Comparison of ENCODE assay signal across 20 cellular contexts in the genomic region with DNA sequence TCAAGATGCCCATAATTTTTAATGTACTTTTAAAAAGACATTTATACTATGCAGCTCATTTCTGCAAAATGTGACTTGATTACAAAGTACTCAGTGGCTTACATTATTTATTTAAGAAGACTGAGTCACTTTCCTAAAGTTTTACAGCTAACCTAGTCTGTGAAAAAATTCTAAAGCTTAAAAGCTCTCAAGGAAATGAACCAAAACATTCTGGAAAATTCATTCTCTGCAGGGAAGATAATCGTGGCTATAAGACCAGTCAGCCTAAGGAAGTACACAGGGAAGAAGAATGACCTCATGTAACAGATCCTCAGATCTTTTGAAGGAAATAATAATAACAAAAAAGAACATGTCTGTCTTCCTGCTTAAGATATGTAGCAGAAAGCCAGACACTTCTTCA.
DNase-seq lines count a peak whose midpoint lies in the region; ATAC-seq, FAIRE-seq and TF ChIP-seq lines count a peak whose summit lies in the region.
"Had no signal": no experiment of that assay in that cellular context is flagged by ENCODE, and none has a peak within 500 bp of the region (broad histone marks: within the 10 kb centered on the region; RNA-seq: fewer than 3 reads in every experiment).

No MANE protein-coding gene starts in this region.

- no peak overlapping the region for H3K4me3 Mint-ChIP-seq in glutamatergic neuron (ENCODE audit: unreplicated experiment)
- H3K4me3 Mint-ChIP-seq in T-cell, result no peak overlapping the region
- H3K4me3 Mint-ChIP-seq: B cell; H9; stimulated activated naive B cell treated with anti-CD40 and anti-IgM and Interleukin-4, amounts not matched to agents 10 μg/mL and 1 μg/mL and 100 μg/mL, for 72 hours had no signal

- no peaks in the 10 kb centered on the region for H3K9me3 ChIP-seq in A549
- H3K9me3 ChIP-seq: body of pancreas, mucosa of descending colon, prostate gland, uterus had no signal

- peaks cover 43% of the 10 kb centered on the region for H3K4me1 ChIP-seq in A549
- H3K4me1 ChIP-seq: prostate gland, uterus had no signal

- H3K9me3 Mint-ChIP-seq in glutamatergic neuron (ENCODE audit: unreplicated experiment) (no peaks in the 10 kb centered on the region), T-cell (no peaks in the 10 kb centered on the region)
- H3K9me3 Mint-ChIP-seq: H9; stimulated activated naive B cell treated with anti-CD40 and anti-IgM and Interleukin-4, amounts not matched to agents 10 μg/mL and 1 μg/mL and 100 μg/mL, for 72 hours had no signal

- H3K27me3 Mint-ChIP-seq in glutamatergic neuron (ENCODE audit: unreplicated experiment) (no peaks in the 10 kb centered on the region), T-cell (peaks cover 0 to 5% of the 10 kb centered on the region in 2 donors)
- H3K27me3 Mint-ChIP-seq: B cell; stimulated activated naive B cell treated with anti-CD40 and anti-IgM and Interleukin-4, amounts not matched to agents 10 μg/mL and 1 μg/mL and 100 μg/mL, for 72 hours had no signal

- WGBS in A549 (ENCODE audit: missing lambda C conversion rate), result 0% methylated on average over 1 of the region's 1 CpG

- H3K27ac Mint-ChIP-seq in glutamatergic neuron (ENCODE audit: unreplicated experiment), result peak overlapping the region; percentile 7
- no peak overlapping the region for H3K27ac Mint-ChIP-seq in T-cell
- H3K27ac Mint-ChIP-seq: B cell; H9; stimulated activated naive B cell treated with anti-CD40 and anti-IgM and Interleukin-4, amounts not matched to agents 10 μg/mL and 1 μg/mL and 100 μg/mL, for 72 hours had no signal

- TF ChIP-seq CTCF in A549 (IDR thresholded peaks at IDR 0.05), result no peak
- no peak for TF ChIP-seq CTCF in glutamatergic neuron (IDR thresholded peaks at IDR 0.05; ENCODE audit: partially characterized antibody, unreplicated experiment)

- peak in 1 of 2 experiments; percentile 16; a peak in 3 of 6 replicates for ATAC-seq in A549
- no peak for ATAC-seq in T-cell (replicated peaks in 1 of 4)
- ATAC-seq: body of pancreas; mucosa of descending colon; stimulated activated naive B cell treated with anti-CD40 and anti-IgM and Interleukin-4, amounts not matched to agents 10 μg/mL and 1 μg/mL and 100 μg/mL, for 72 hours had no signal

- H3K4me2 ChIP-seq in A549, result peak overlapping the region; percentile 41

- POLR2A ChIA-PET in A549 (lab: Yijun Ruan, JAX) (no interaction called here), T-cell (lab: Charles Lee) (no interaction called here)

- H3K4me1 Mint-ChIP-seq in glutamatergic neuron (ENCODE audit: low read depth, unreplicated experiment), result peaks cover 11% of the 10 kb centered on the region
- H3K4me1 Mint-ChIP-seq in T-cell, result no peaks in the 10 kb centered on the region
- H3K4me1 Mint-ChIP-seq: B cell; stimulated activated naive B cell treated with anti-CD40 and anti-IgM and Interleukin-4, amounts not matched to agents 10 μg/mL and 1 μg/mL and 100 μg/mL, for 72 hours had no signal

- no peak for TF ChIP-seq POLR2A in A549 (IDR thresholded peaks at IDR 0.05; ENCODE audit: low read length)

- TF ChIP-seq EP300 in A549 (IDR thresholded peaks at IDR 0.05), result no peak

- H3K27ac ChIP-seq in A549, result peak overlapping the region; percentile 63 to 74
- H3K27ac ChIP-seq: body of pancreas, HL-60, prostate gland, uterus had no signal

- FAIRE-seq in A549 (lab: Jason Lieb, UNC), result no peak

- no peak for TF ChIP-seq RAD21 in A549 (conservative IDR thresholded peaks at IDR 0.05 in 1 of 2, IDR thresholded peaks at IDR 0.05 in 1 of 2)

- H3K4me3 ChIP-seq in A549, result no peak overlapping the region
- H3K4me3 ChIP-seq: body of pancreas, mucosa of descending colon, prostate gland, uterus had no signal

- no peak for DNase-seq in A549 (ENCODE audit: low read depth in 1 of 2, low spot score in 1 of 2)
- DNase-seq in H4 (ENCODE audit: low spot score), result peak; percentile 51
- peak; percentile 46 for DNase-seq in astrocyte of the hippocampus (ENCODE audit: low read depth, low spot score)
- no peak for DNase-seq in glutamatergic neuron
- DNase-seq in NOMO-1 (lab: John Stamatoyannopoulos, UW; ENCODE audit: unreplicated experiment in 2 of 2), result no peak
- DNase-seq in T-cell, result no peak
- DNase-seq in activated CD4-positive, alpha-beta T cell treated with anti-CD3 and anti-CD28 coated beads, Interleukin-2, amount 50 U/mL, for 1 hour, result no peak
- DNase-seq in NCI-H1417 (lab: John Stamatoyannopoulos, UW), result no peak
- DNase-seq: activated CD4-positive, alpha-beta T cell treated with anti-CD3 and anti-CD28 coated beads for 1 hour; activated T-cell treated with anti-CD3 and anti-CD28 coated beads, Interleukin-2, amount 50 U/mL, for 48 hours; body of pancreas; H9; mucosa of descending colon; stimulated activated CD4-positive, alpha-beta T cell treated with anti-CD3 and anti-CD28 coated beads, Interleukin-4, amount 100 ng/mL, for 24 hours; stimulated activated naive B cell treated with anti-CD40 and anti-IgM and Interleukin-4, amounts not matched to agents 10 μg/mL and 1 μg/mL and 100 μg/mL, for 72 hours; SW 1271; uterus had no signal

- H3K36me3 Mint-ChIP-seq in glutamatergic neuron (ENCODE audit: unreplicated experiment) (no peaks in the 10 kb centered on the region), T-cell (no peaks in the 10 kb centered on the region)
- H3K36me3 Mint-ChIP-seq: stimulated activated naive B cell treated with anti-CD40 and anti-IgM and Interleukin-4, amounts not matched to agents 10 μg/mL and 1 μg/mL and 100 μg/mL, for 72 hours had no signal

- CTCF ChIA-PET in A549 (lab: Yijun Ruan, JAX), result no interaction called here
- CTCF ChIA-PET in T-cell (lab: Charles Lee), result interaction anchor here in 1 of 2 donors (0.7 kb wide), 1 partner anchor 35 kb away, joined by 3 read pairs; no protein-coding TSS in a partner anchor

TF ChIP-seq in A549, 52 proteins besides CTCF, POLR2A, EP300 and RAD21:
- no peak for TF ChIP-seq MAZ (IDR thresholded peaks at IDR 0.05; ENCODE audit: borderline replicate concordance, low read depth, low read length)
- no peak for TF ChIP-seq JUN (IDR thresholded peaks at IDR 0.05)
- TF ChIP-seq HOXB13 (CRISPR knock-in tag; IDR thresholded peaks at IDR 0.05; ENCODE audit: low read depth), result no peak
- TF ChIP-seq CBX2 (IDR thresholded peaks at IDR 0.05; ENCODE audit: borderline replicate concordance, low read depth), result no peak
- TF ChIP-seq, protein P1, sequence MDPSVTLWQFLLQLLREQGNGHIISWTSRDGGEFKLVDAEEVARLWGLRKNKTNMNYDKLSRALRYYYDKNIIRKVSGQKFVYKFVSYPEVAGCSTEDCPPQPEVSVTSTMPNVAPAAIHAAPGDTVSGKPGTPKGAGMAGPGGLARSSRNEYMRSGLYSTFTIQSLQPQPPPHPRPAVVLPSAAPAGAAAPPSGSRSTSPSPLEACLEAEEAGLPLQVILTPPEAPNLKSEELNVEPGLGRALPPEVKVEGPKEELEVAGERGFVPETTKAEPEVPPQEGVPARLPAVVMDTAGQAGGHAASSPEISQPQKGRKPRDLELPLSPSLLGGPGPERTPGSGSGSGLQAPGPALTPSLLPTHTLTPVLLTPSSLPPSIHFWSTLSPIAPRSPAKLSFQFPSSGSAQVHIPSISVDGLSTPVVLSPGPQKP (IDR thresholded peaks at IDR 0.05; ENCODE audit: low read depth, low read length), result no peak

Comparison
In these comparisons a context has a peak if more than half of its experiments do, and no peak if none do; other contexts are left out.
1. DNase-seq: peak in H4 (single experiment) and astrocyte of the hippocampus (single experiment); none in A549 (0 of 2), glutamatergic neuron (single experiment), NOMO-1 (0 of 2), T-cell (0 of 34), activated CD4-positive, alpha-beta T cell treated with anti-CD3 and anti-CD28 coated beads, Interleukin-2, amount 50 U/mL, for 1 hour (single experiment) and NCI-H1417 (0 of 3).